In genomic region chr2:32011566-32011960, GRCh38 we compare ENCODE assay signal across 1 cellular context.
TF ChIP-seq lines count a peak whose summit lies in the region.

No MANE protein-coding gene starts in this region.

TF ChIP-seq in HCT116, 20 proteins besides CTCF, POLR2A, EP300 and RAD21 (continued from another document):
- no peak for TF ChIP-seq REST (IDR thresholded peaks at IDR 0.05; ENCODE audit: low read depth)
- TF ChIP-seq ZNF274 (IDR thresholded peaks at IDR 0.05; ENCODE audit: low read depth, low read length), result no peak
- TF ChIP-seq ATF3 (IDR thresholded peaks at IDR 0.05), result no peak
- TF ChIP-seq SIN3A (IDR thresholded peaks at IDR 0.05; ENCODE audit: low read depth), result no peak
- no peak for TF ChIP-seq EZH2phosphoT487 (IDR thresholded peaks at IDR 0.05; ENCODE audit: borderline replicate concordance)
- TF ChIP-seq MAX (IDR thresholded peaks at IDR 0.05), result no peak
- no peak for TF ChIP-seq EZH2 (IDR thresholded peaks at IDR 0.05)
- no peak for TF ChIP-seq CBX3 (IDR thresholded peaks at IDR 0.05; ENCODE audit: low read depth)
- no peak for TF ChIP-seq CEBPB (IDR thresholded peaks at IDR 0.05; ENCODE audit: low read depth)
